ENCODE assay signal across 40 cellular contexts in genomic region chr1:233122779-233123178, GRCh38.
"Had no signal": no experiment of that assay in that cellular context is flagged by ENCODE, and none has a peak within 500 bp of the region (broad histone marks: within the 10 kb centered on the region; RNA-seq: fewer than 3 reads in every experiment).

No MANE protein-coding gene starts in this region.

- H3K36me3 ChIP-seq: adrenal gland, cardiac muscle cell, WERI-Rb-1 had no signal

- H3K4me3 Mint-ChIP-seq: activated CD4-positive, alpha-beta memory T cell treated with anti-CD3 and anti-CD28 coated beads, Interleukin-2, amount 10 ng/mL, durations not matched to agents 7 days and 5 days; activated CD4-positive, alpha-beta T cell treated with anti-CD3 and anti-CD28 coated beads for 36 hours; activated CD4-positive, alpha-beta T cell treated with anti-CD3 and anti-CD28 coated beads, Interleukin-2, amount 10 ng/mL, durations not matched to agents 7 days and 5 days; activated CD8-positive, alpha-beta memory T cell treated with anti-CD3 and anti-CD28 coated beads, Interleukin-2, amount 10 ng/mL, durations not matched to agents 7 days and 5 days; activated CD8-positive, alpha-beta T cell treated with anti-CD3 and anti-CD28 coated beads, Interleukin-2, amount 10 ng/mL, durations not matched to agents 7 days and 5 days; activated naive CD8-positive, alpha-beta T cell treated with anti-CD3 and anti-CD28 coated beads for 36 hours; activated T-cell treated with anti-CD3 and anti-CD28 coated beads, Interleukin-2, amount 50 U/mL, for 24 hours; central memory CD8-positive, alpha-beta T cell; T-helper 1 cell treated with Interleukin-12 subunit alpha and Interleukin-12 subunit beta and Interleukin-4 antibody, amounts not matched to agents 30 μg/mL and 1 μg/mL, for 36 hours; T-helper 2 cell treated with Interferon-gamma antibody and Interleukin-4, amounts not matched to agents 5 μg/mL and 100 μg/mL, for 36 hours; WTC11 had no signal

- H3K4me1 Mint-ChIP-seq: activated CD4-positive, alpha-beta memory T cell treated with anti-CD3 and anti-CD28 coated beads, Interleukin-2, amount 10 ng/mL, durations not matched to agents 7 days and 5 days; activated CD4-positive, alpha-beta T cell treated with anti-CD3 and anti-CD28 coated beads for 36 hours; activated CD4-positive, alpha-beta T cell treated with anti-CD3 and anti-CD28 coated beads, Interleukin-2, amount 10 ng/mL, durations not matched to agents 7 days and 5 days; activated CD8-positive, alpha-beta memory T cell treated with anti-CD3 and anti-CD28 coated beads, Interleukin-2, amount 10 ng/mL, durations not matched to agents 7 days and 5 days; activated naive CD8-positive, alpha-beta T cell treated with anti-CD3 and anti-CD28 coated beads for 36 hours; WTC11 had no signal

- H3K4me1 ChIP-seq: adrenal gland, body of pancreas had no signal

- H3K27ac Mint-ChIP-seq: activated CD4-positive, alpha-beta memory T cell treated with anti-CD3 and anti-CD28 coated beads, Interleukin-2, amount 10 ng/mL, durations not matched to agents 7 days and 5 days; activated CD4-positive, alpha-beta T cell treated with anti-CD3 and anti-CD28 coated beads for 36 hours; activated CD4-positive, alpha-beta T cell treated with anti-CD3 and anti-CD28 coated beads, Interleukin-2, amount 10 ng/mL, durations not matched to agents 7 days and 5 days; activated CD8-positive, alpha-beta memory T cell treated with anti-CD3 and anti-CD28 coated beads, Interleukin-2, amount 10 ng/mL, durations not matched to agents 7 days and 5 days; activated CD8-positive, alpha-beta T cell treated with anti-CD3 and anti-CD28 coated beads, Interleukin-2, amount 10 ng/mL, durations not matched to agents 7 days and 5 days; activated naive CD4-positive, alpha-beta T cell treated with anti-CD3 and anti-CD28 coated beads, Interleukin-2, amount 50 U/mL, for 72 hours; activated naive CD8-positive, alpha-beta T cell treated with anti-CD3 and anti-CD28 coated beads for 36 hours; activated T-cell treated with anti-CD3 and anti-CD28 coated beads, Interleukin-2, amount 50 U/mL, for 24 hours; activated T-helper 2 cell treated with anti-CD3 and anti-CD28 coated beads, Interferon-gamma antibody, Interleukin-2, Interleukin-4, amounts not matched to agents 10 μg/mL and 5 μg/mL and 100 μg/mL, durations not matched to agents 14 hours and 24 hours and 36 hours; T-helper 1 cell treated with Interleukin-12 subunit alpha and Interleukin-12 subunit beta and Interleukin-4 antibody, amounts not matched to agents 30 μg/mL and 1 μg/mL, for 36 hours; T-helper 2 cell treated with Interferon-gamma antibody and Interleukin-4, amounts not matched to agents 5 μg/mL and 100 μg/mL, for 36 hours; WTC11 had no signal

- FAIRE-seq: astrocyte, bronchial epithelial cell, colon, TTC549 had no signal

- DNase-seq: activated CD4-positive, alpha-beta memory T cell treated with anti-CD3 and anti-CD28 coated beads, Interleukin-2, amount 10 ng/mL, durations not matched to agents 7 days and 5 days; activated CD4-positive, alpha-beta T cell treated with anti-CD3 and anti-CD28 coated beads for 1 hour; activated CD4-positive, alpha-beta T cell treated with anti-CD3 and anti-CD28 coated beads for 36 hours; activated CD4-positive, alpha-beta T cell treated with anti-CD3 and anti-CD28 coated beads for 48 hours; activated CD4-positive, alpha-beta T cell treated with anti-CD3 and anti-CD28 coated beads, Interleukin-2, amount 10 ng/mL, durations not matched to agents 7 days and 5 days; activated CD4-positive, alpha-beta T cell treated with anti-CD3 and anti-CD28 coated beads, Interleukin-2, amount 50 U/mL, for 48 hours; activated CD4-positive, CD25-positive, alpha-beta regulatory T cell; activated CD8-positive, alpha-beta memory T cell treated with anti-CD3 and anti-CD28 coated beads for 24 hours; activated CD8-positive, alpha-beta memory T cell treated with anti-CD3 and anti-CD28 coated beads, Interleukin-2, amount 10 ng/mL, durations not matched to agents 7 days and 5 days; activated CD8-positive, alpha-beta memory T cell treated with anti-CD3 and anti-CD28 coated beads, Interleukin-2, amount 50 U/mL, for 48 hours; activated CD8-positive, alpha-beta T cell treated with anti-CD3 and anti-CD28 coated beads, Interleukin-2, amount 10 ng/mL, durations not matched to agents 7 days and 5 days; activated effector memory CD4-positive, alpha-beta T cell treated with Interleukin-2 at 50 U/mL for 16 hours; activated gamma-delta T cell; activated naive CD4-positive, alpha-beta T cell treated with anti-CD3 and anti-CD28 coated beads, Interleukin-2, amount 50 U/mL, for 16 hours; activated naive CD4-positive, alpha-beta T cell treated with Interleukin-2 at 50 U/mL for 16 hours; activated naive CD8-positive, alpha-beta T cell treated with anti-CD3 and anti-CD28 coated beads for 36 hours; activated T-cell treated with anti-CD3 and anti-CD28 coated beads, Interleukin-2, amount 50 U/mL, for 24 hours; activated T-cell treated with anti-CD3 and anti-CD28 coated beads, Interleukin-2, amount 50 U/mL, for 48 hours; adrenal gland; amniotic stem cell; aorta; body of pancreas; caudate nucleus; cerebellar nuclear complex; T-helper 1 cell; T-helper 2 cell; T-helper 9 cell; WERI-Rb-1 had no signal

- H3K27me3 Mint-ChIP-seq: activated CD4-positive, alpha-beta memory T cell treated with anti-CD3 and anti-CD28 coated beads, Interleukin-2, amount 10 ng/mL, durations not matched to agents 7 days and 5 days; activated CD4-positive, alpha-beta T cell treated with anti-CD3 and anti-CD28 coated beads for 36 hours; activated CD4-positive, alpha-beta T cell treated with anti-CD3 and anti-CD28 coated beads, Interleukin-2, amount 10 ng/mL, durations not matched to agents 7 days and 5 days; activated CD8-positive, alpha-beta memory T cell treated with anti-CD3 and anti-CD28 coated beads, Interleukin-2, amount 10 ng/mL, durations not matched to agents 7 days and 5 days; activated naive CD8-positive, alpha-beta T cell treated with anti-CD3 and anti-CD28 coated beads for 36 hours; activated T-cell treated with anti-CD3 and anti-CD28 coated beads, Interleukin-2, amount 50 U/mL, for 24 hours; central memory CD8-positive, alpha-beta T cell had no signal

- H3K9me3 ChIP-seq: adrenal gland, body of pancreas had no signal

- H3K27me3 ChIP-seq: adrenal gland, body of pancreas, cardiac muscle cell had no signal

- H3K4me3 ChIP-seq: adrenal gland, body of pancreas, cardiac muscle cell had no signal

- H3K27ac ChIP-seq: adrenal gland, body of pancreas, cardiac muscle cell, WERI-Rb-1 had no signal

- ATAC-seq: activated CD4-positive, alpha-beta T cell treated with anti-CD3 and anti-CD28 coated beads for 36 hours; activated CD4-positive, CD25-positive, alpha-beta regulatory T cell treated with anti-CD3 and anti-CD28 coated beads, Interleukin-2, amount 50 U/mL, for 24 hours; activated CD8-positive, alpha-beta memory T cell treated with anti-CD3 and anti-CD28 coated beads, Interleukin-2, amount 10 ng/mL, durations not matched to agents 7 days and 5 days; activated CD8-positive, alpha-beta T cell treated with anti-CD3 and anti-CD28 coated beads, Interleukin-2, amount 10 ng/mL, durations not matched to agents 7 days and 5 days; activated naive CD4-positive, alpha-beta T cell treated with anti-CD3 and anti-CD28 coated beads, Interleukin-2, amount 50 U/mL, for 72 hours; body of pancreas; WTC11 had no signal

- H3K9me3 Mint-ChIP-seq: activated CD4-positive, alpha-beta memory T cell treated with anti-CD3 and anti-CD28 coated beads, Interleukin-2, amount 10 ng/mL, durations not matched to agents 7 days and 5 days; activated CD4-positive, alpha-beta T cell treated with anti-CD3 and anti-CD28 coated beads, Interleukin-2, amount 10 ng/mL, durations not matched to agents 7 days and 5 days; activated naive CD8-positive, alpha-beta T cell treated with anti-CD3 and anti-CD28 coated beads for 36 hours; activated T-cell treated with anti-CD3 and anti-CD28 coated beads, Interleukin-2, amount 50 U/mL, for 24 hours; activated T-helper 2 cell treated with anti-CD3 and anti-CD28 coated beads, Interferon-gamma antibody, Interleukin-2, Interleukin-4, amounts not matched to agents 10 μg/mL and 5 μg/mL and 100 μg/mL, durations not matched to agents 14 hours and 24 hours and 36 hours; central memory CD8-positive, alpha-beta T cell; T-helper 1 cell treated with Interleukin-12 subunit alpha and Interleukin-12 subunit beta and Interleukin-4 antibody, amounts not matched to agents 30 μg/mL and 1 μg/mL, for 36 hours; T-helper 2 cell treated with Interferon-gamma antibody and Interleukin-4, amounts not matched to agents 5 μg/mL and 100 μg/mL, for 36 hours; WTC11 had no signal
